Comparison of ENCODE assay signal across 11 cellular contexts in genomic region chr12:125340791-125341190, GRCh38.
DNase-seq lines count a peak whose midpoint lies in the region; ATAC-seq and TF ChIP-seq lines count a peak whose summit lies in the region.
"Had no signal": no experiment of that assay in that cellular context is flagged by ENCODE, and none has a peak within 500 bp of the region (broad histone marks: within the 10 kb centered on the region; RNA-seq: fewer than 3 reads in every experiment).

No MANE protein-coding gene starts in this region.

- H3K4me3 ChIP-seq in left ventricle myocardium inferior = no peak overlapping the region
- H3K4me3 ChIP-seq: esophagus muscularis mucosa had no signal

- no peaks in the 10 kb centered on the region for H3K9me3 ChIP-seq in left ventricle myocardium inferior (replicated peaks)
- H3K9me3 ChIP-seq: esophagus muscularis mucosa had no signal

- H3K27ac ChIP-seq in left ventricle myocardium inferior (replicated peaks) (peak overlapping the region; percentile 16), substantia nigra (ENCODE audit: low read depth, low read length, poor library complexity, severe bottlenecking) (peak overlapping the region; percentile 45)
- H3K27ac ChIP-seq: esophagus muscularis mucosa had no signal

- H3K4me1 ChIP-seq in left ventricle myocardium inferior = peaks cover 16% of the 10 kb centered on the region

- peak; percentile 17 for TF ChIP-seq CTCF in left ventricle myocardium inferior (IDR thresholded peaks at IDR 0.05; ENCODE audit: borderline replicate concordance)

- no peaks in the 10 kb centered on the region for H3K27me3 ChIP-seq in left ventricle myocardium inferior (ENCODE audit: low read depth)

- no peak for ATAC-seq in GM18519 (IDR thresholded peaks at IDR 0.05; ENCODE audit: low FRiP score, unreplicated experiment)
- ATAC-seq in GM18861 (IDR thresholded peaks at IDR 0.05; ENCODE audit: unreplicated experiment) = no peak
- ATAC-seq in HG03469 (IDR thresholded peaks at IDR 0.05; ENCODE audit: unreplicated experiment) = no peak

- H3K36me3 ChIP-seq in left ventricle myocardium inferior = no peaks in the 10 kb centered on the region
- H3K36me3 ChIP-seq: esophagus muscularis mucosa had no signal

- intact Hi-C loops in left ventricle myocardium inferior (cut with micrococcal nuclease) = no loop called here

- DNase-seq in HS-5 (ENCODE audit: low read depth) (peak; percentile 90), amniotic stem cell (lab: John Stamatoyannopoulos, UW) (peak; percentile 92), left ventricle myocardium inferior (peak; percentile 18), substantia nigra (lab: John Stamatoyannopoulos, UW) (peak in 10 of 49 donors; percentile 5 to 65 (median 12))
- DNase-seq: activated CD4-positive, alpha-beta T cell treated with anti-CD3 and anti-CD28 coated beads, Interleukin-2, amount 50 U/mL, for 1 hour; NCI-H2227 treated with DMSO at 0.1 percent for 48 hours; stimulated activated naive CD4-positive, alpha-beta T cell treated with Interleukin-2 at 50 U/mL for 16 hours had no signal
